9 cellular contexts compared by ENCODE assay signal in genomic region chr2:227482638-227483340, GRCh38. TPM values are rescaled to one million over a fixed set of nuclear protein-coding genes. Genes with fewer than 3 reads are reported as not detected.
DNase-seq lines count a peak whose midpoint lies in the region; ATAC-seq lines count a peak whose summit lies in the region.
"Had no signal": no experiment of that assay in that cellular context is flagged by ENCODE, and none has a peak within 500 bp of the region (broad histone marks: within the 10 kb centered on the region; RNA-seq: fewer than 3 reads in every experiment).

No MANE protein-coding gene starts in this region.

- H3K4me1 Mint-ChIP-seq in T-cell = peaks cover 77 to 80% (median 78%) of the 10 kb centered on the region in 3 donors

- CTCF ChIA-PET in T-cell (lab: Charles Lee) = interaction anchor here in 1 of 2 donors (1.3 to 1.6 kb wide), 2 partner anchors 17 to 18 kb away, joined by 3 read pairs; no protein-coding TSS in a partner anchor

- no peaks in the 10 kb centered on the region for H3K9me3 Mint-ChIP-seq in T-cell

- DNase-seq in AG20443 (ENCODE audit: low spot score) (peak; percentile 56), T-cell (no peak), NCI-H748 treated with DMSO at 0.1 percent for 48 hours (lab: John Stamatoyannopoulos, UW) (no peak), occipital lobe (lab: John Stamatoyannopoulos, UW) (no peak), globus pallidus (ENCODE audit: low spot score) (no peak), NCI-H128 (lab: John Stamatoyannopoulos, UW; ENCODE audit: unreplicated experiment) (no peak)
- DNase-seq: pancreas had no signal

- peak overlapping the region in 1 of 3 donors; percentile 15 for H3K4me3 Mint-ChIP-seq in T-cell

- peaks cover 8% of the 10 kb centered on the region for H3K36me3 Mint-ChIP-seq in T-cell

- POLR2A ChIA-PET in T-cell (lab: Charles Lee) = no interaction called here

- ATAC-seq in GM19035 (IDR thresholded peaks at IDR 0.05; ENCODE audit: unreplicated experiment) (peak; percentile 88), HG03108 (IDR thresholded peaks at IDR 0.05; ENCODE audit: unreplicated experiment) (peak; percentile 75), T-cell (replicated peaks in 1 of 4) (peak in 1 of 4 experiments; percentile 73)

- H3K27me3 Mint-ChIP-seq in T-cell = no peaks in the 10 kb centered on the region

- H3K27ac Mint-ChIP-seq in T-cell = peak overlapping the region; percentile 43 to 81

RNA-seq across cellular contexts. Expression of gene AGFG1, which starts 10.8 kb away (rescaled TPM):
- 10 to 100 TPM; 48.6 to 61.4 (median 53.1) TPM for total RNA-seq in T-cell
- 112 TPM for total RNA-seq in occipital lobe
